1 cellular context compared by ENCODE assay signal in the genomic region with DNA sequence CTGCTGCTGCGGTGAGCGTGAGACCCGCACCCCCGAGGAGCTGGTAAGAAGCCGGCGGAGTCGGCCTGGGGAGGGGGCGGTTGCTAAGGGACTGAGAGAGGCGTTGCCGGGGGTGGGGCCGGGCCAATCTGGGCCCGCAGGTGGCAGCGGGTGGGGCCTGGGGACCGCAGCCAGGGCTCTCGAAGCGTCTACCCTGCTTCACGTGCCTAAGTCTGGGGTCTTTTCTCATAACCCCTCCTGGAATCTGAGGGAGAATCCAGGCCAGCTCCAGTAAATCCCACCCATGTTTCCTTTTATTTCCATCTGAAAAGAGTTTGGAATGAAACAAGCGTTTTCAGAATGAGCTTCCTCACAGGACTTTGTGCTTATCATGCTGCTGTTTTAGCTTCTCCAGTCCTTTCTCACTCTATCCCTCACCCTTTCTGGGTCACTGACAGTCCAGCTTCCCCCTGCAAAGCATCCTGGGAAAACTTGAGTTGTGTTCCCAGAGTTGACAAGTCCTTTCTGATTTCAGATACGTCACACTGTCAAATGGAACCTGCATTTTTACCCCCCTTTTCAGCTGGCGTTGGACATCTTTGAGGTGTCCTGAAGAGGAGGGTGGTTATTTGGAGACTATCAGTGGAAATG.
TF ChIP-seq lines count a peak whose summit lies in the region.

No MANE protein-coding gene starts in this region.

TF ChIP-seq in endothelial cell of umbilical vein, 7 proteins besides CTCF, POLR2A, EP300 and RAD21 (continued from another document):
- no peak for TF ChIP-seq POLR2AphosphoS5 (IDR thresholded peaks at IDR 0.05; ENCODE audit: insufficient read depth, low read depth, low read length)
- no peak for TF ChIP-seq MYC (IDR thresholded peaks at IDR 0.05; ENCODE audit: low read depth, low read length)
- TF ChIP-seq EZH2 (IDR thresholded peaks at IDR 0.05; ENCODE audit: borderline replicate concordance, low read depth, low read length, severe bottlenecking): no peak
- TF ChIP-seq FOS (IDR thresholded peaks at IDR 0.05; ENCODE audit: borderline replicate concordance, insufficient read depth, low read length): no peak
- TF ChIP-seq, protein P1, sequence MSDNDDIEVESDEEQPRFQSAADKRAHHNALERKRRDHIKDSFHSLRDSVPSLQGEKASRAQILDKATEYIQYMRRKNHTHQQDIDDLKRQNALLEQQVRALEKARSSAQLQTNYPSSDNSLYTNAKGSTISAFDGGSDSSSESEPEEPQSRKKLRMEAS (IDR thresholded peaks at IDR 0.05; ENCODE audit: insufficient read depth, insufficient read length): no peak
- TF ChIP-seq JUN (IDR thresholded peaks at IDR 0.05; ENCODE audit: borderline replicate concordance, insufficient read depth, insufficient read length, low read depth): no peak
